ENCODE assay signal across 23 cellular contexts in genomic region chr2:230077851-230078547, GRCh38.
"Had no signal": no experiment of that assay in that cellular context is flagged by ENCODE, and none has a peak within 500 bp of the region (broad histone marks: within the 10 kb centered on the region; RNA-seq: fewer than 3 reads in every experiment).

No MANE protein-coding gene starts in this region.

- H3K4me3 ChIP-seq: cardiac muscle cell, gastrocnemius medialis, heart right ventricle, lower lobe of right lung, pancreas, right lobe of liver, stomach, testis had no signal

- DNase-seq: activated B cell treated with CpG ODN at 0.5 μM for 24 hours; activated CD4-positive, alpha-beta memory T cell treated with anti-CD3 and anti-CD28 coated beads for 36 hours; activated CD4-positive, alpha-beta T cell treated with anti-CD3 and anti-CD28 coated beads for 4 hours; activated naive CD4-positive, alpha-beta T cell; activated naive CD8-positive, alpha-beta T cell treated with anti-CD3 and anti-CD28 coated beads for 36 hours; amniotic stem cell; effector memory CD8-positive, alpha-beta T cell; gastrocnemius medialis; heart right ventricle; lower lobe of right lung; pancreas; right lobe of liver; small intestine; stimulated activated CD4-positive, alpha-beta T cell treated with anti-CD3 and anti-CD28 coated beads, Interleukin-4, amount 100 ng/mL, for 24 hours; stomach; testis had no signal

- H3K4me3 Mint-ChIP-seq: activated B cell treated with CpG ODN at 0.5 μM for 24 hours; activated CD4-positive, alpha-beta memory T cell treated with anti-CD3 and anti-CD28 coated beads for 36 hours; activated naive CD8-positive, alpha-beta T cell treated with anti-CD3 and anti-CD28 coated beads for 36 hours; dendritic cell treated with granulocyte-macrophage colony-stimulating factor and Interleukin-4, amounts not matched to agents 40 ng/mL and 50 ng/mL, for 4 days; effector memory CD8-positive, alpha-beta T cell; mesothelial cell of epicardium; natural killer cell treated with Interleukin-12 subunit alpha and Interleukin-12 subunit beta and Interleukin-15 and Interleukin-18, amount 100 ng/mL, for 72 hours; stimulated activated effector memory CD8-positive, alpha-beta T cell treated with anti-CD3 and anti-CD28 coated beads, Interleukin-12 subunit alpha, Interleukin-12 subunit beta, amount 100 ng/mL, for 72 hours; type B pancreatic cell had no signal

- H3K27ac ChIP-seq: cardiac muscle cell, gastrocnemius medialis, lower lobe of right lung, neutrophil, pancreas, right lobe of liver, stomach, testis had no signal

- H3K9me3 Mint-ChIP-seq: activated CD4-positive, alpha-beta memory T cell treated with anti-CD3 and anti-CD28 coated beads for 36 hours; activated naive CD8-positive, alpha-beta T cell treated with anti-CD3 and anti-CD28 coated beads for 36 hours; dendritic cell treated with granulocyte-macrophage colony-stimulating factor and Interleukin-4, amounts not matched to agents 40 ng/mL and 50 ng/mL, for 4 days; effector memory CD8-positive, alpha-beta T cell; natural killer cell treated with Interleukin-12 subunit alpha and Interleukin-12 subunit beta and Interleukin-15 and Interleukin-18, amount 100 ng/mL, for 72 hours; type B pancreatic cell had no signal

- H3K27ac Mint-ChIP-seq: activated B cell treated with CpG ODN at 0.5 μM for 24 hours; activated CD4-positive, alpha-beta memory T cell treated with anti-CD3 and anti-CD28 coated beads for 36 hours; activated naive CD8-positive, alpha-beta T cell treated with anti-CD3 and anti-CD28 coated beads for 36 hours; dendritic cell treated with granulocyte-macrophage colony-stimulating factor and Interleukin-4, amounts not matched to agents 40 ng/mL and 50 ng/mL, for 4 days; effector memory CD8-positive, alpha-beta T cell; mesothelial cell of epicardium; natural killer cell treated with Interleukin-12 subunit alpha and Interleukin-12 subunit beta and Interleukin-15 and Interleukin-18, amount 100 ng/mL, for 72 hours; stimulated activated effector memory CD8-positive, alpha-beta T cell treated with anti-CD3 and anti-CD28 coated beads, Interleukin-12 subunit alpha, Interleukin-12 subunit beta, amount 100 ng/mL, for 72 hours; type B pancreatic cell had no signal

- H3K4me1 Mint-ChIP-seq: activated B cell treated with CpG ODN at 0.5 μM for 24 hours; activated naive CD8-positive, alpha-beta T cell treated with anti-CD3 and anti-CD28 coated beads for 36 hours; mesothelial cell of epicardium; stimulated activated effector memory CD8-positive, alpha-beta T cell treated with anti-CD3 and anti-CD28 coated beads, Interleukin-12 subunit alpha, Interleukin-12 subunit beta, amount 100 ng/mL, for 72 hours had no signal

- H3K27me3 ChIP-seq: cardiac muscle cell, gastrocnemius medialis, heart right ventricle, neutrophil, pancreas, right lobe of liver, stomach, testis had no signal

- H3K36me3 Mint-ChIP-seq: activated CD4-positive, alpha-beta memory T cell treated with anti-CD3 and anti-CD28 coated beads for 36 hours; activated naive CD8-positive, alpha-beta T cell treated with anti-CD3 and anti-CD28 coated beads for 36 hours; mesothelial cell of epicardium; natural killer cell treated with Interleukin-12 subunit alpha and Interleukin-12 subunit beta and Interleukin-15 and Interleukin-18, amount 100 ng/mL, for 72 hours; stimulated activated effector memory CD8-positive, alpha-beta T cell treated with anti-CD3 and anti-CD28 coated beads, Interleukin-12 subunit alpha, Interleukin-12 subunit beta, amount 100 ng/mL, for 72 hours; type B pancreatic cell had no signal

- H3K4me1 ChIP-seq: gastrocnemius medialis, pancreas, testis had no signal

- ATAC-seq: effector memory CD8-positive, alpha-beta T cell; gastrocnemius medialis; lower lobe of right lung; natural killer cell treated with Interleukin-12 subunit alpha and Interleukin-12 subunit beta and Interleukin-15 and Interleukin-18, amount 100 ng/mL, for 72 hours; pancreas; stimulated activated effector memory CD8-positive, alpha-beta T cell treated with anti-CD3 and anti-CD28 coated beads, Interleukin-12 subunit alpha, Interleukin-12 subunit beta, amount 100 ng/mL, for 72 hours had no signal

- H3K9me3 ChIP-seq: gastrocnemius medialis, heart right ventricle, lower lobe of right lung, neutrophil, pancreas, right lobe of liver, stomach, testis had no signal

- H3K27me3 Mint-ChIP-seq: activated B cell treated with CpG ODN at 0.5 μM for 24 hours; activated CD4-positive, alpha-beta memory T cell treated with anti-CD3 and anti-CD28 coated beads for 36 hours; activated naive CD8-positive, alpha-beta T cell treated with anti-CD3 and anti-CD28 coated beads for 36 hours; dendritic cell treated with granulocyte-macrophage colony-stimulating factor and Interleukin-4, amounts not matched to agents 40 ng/mL and 50 ng/mL, for 4 days; effector memory CD8-positive, alpha-beta T cell; type B pancreatic cell had no signal

- H3K36me3 ChIP-seq: cardiac muscle cell, gastrocnemius medialis, heart right ventricle, lower lobe of right lung, neutrophil, pancreas, right lobe of liver, stomach had no signal
